Comparison of ENCODE assay signal across 1 cellular context in the genomic region with DNA sequence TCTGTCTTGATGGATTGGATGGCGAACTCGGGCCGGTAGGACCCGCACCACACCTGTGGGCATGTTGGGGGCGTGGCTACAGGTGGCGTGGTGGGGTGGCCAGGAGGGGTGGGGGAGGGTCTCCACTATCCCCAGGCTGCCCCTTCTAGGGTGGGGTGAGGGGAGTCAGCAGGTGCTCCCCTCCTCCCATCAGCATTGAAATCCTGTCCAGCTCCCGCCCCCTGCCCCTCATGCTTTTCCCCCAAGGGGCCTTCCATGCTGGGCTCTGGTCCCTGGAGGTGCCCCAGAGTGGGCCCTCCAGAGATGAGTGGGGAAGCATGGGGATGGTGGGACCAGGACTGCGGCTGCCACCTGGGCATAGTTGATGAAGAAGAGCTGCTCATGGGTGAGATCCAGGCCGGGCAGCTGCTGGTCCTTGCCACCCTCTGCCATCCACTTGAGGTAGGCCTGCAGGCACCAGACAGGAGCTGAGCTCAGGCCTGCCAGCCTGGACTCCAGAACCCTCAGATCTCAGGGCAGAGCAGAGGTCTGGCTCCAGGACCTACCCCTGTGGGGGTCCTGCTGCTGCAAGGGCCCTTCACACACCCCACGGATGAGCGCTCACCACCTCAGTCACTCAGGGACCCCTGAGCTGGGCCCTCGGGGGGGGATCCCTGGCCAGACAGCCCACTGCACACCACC.
TF ChIP-seq lines count a peak whose summit lies in the region.

No MANE protein-coding gene starts in this region.

TF ChIP-seq in SK-N-SH treated with all-trans-retinoic acid at 6 μM for 48 hours, 23 proteins besides CTCF, POLR2A, EP300 and RAD21 (continued from another document):
- TF ChIP-seq, protein P1, sequence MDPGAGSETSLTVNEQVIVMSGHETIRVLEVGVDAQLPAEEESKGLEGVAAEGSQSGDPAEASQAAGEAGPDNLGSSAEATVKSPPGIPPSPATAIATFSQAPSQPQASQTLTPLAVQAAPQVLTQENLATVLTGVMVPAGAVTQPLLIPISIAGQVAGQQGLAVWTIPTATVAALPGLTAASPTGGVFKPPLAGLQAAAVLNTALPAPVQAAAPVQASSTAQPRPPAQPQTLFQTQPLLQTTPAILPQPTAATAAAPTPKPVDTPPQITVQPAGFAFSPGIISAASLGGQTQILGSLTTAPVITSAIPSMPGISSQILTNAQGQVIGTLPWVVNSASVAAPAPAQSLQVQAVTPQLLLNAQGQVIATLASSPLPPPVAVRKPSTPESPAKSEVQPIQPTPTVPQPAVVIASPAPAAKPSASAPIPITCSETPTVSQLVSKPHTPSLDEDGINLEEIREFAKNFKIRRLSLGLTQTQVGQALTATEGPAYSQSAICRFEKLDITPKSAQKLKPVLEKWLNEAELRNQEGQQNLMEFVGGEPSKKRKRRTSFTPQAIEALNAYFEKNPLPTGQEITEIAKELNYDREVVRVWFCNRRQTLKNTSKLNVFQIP (CRISPR knock-in tag; IDR thresholded peaks at IDR 0.05; ENCODE audit: borderline replicate concordance, low read depth): no peak
- TF ChIP-seq ESRRG (CRISPR knock-in tag; IDR thresholded peaks at IDR 0.05): no peak
- no peak for TF ChIP-seq ISL1 (CRISPR knock-in tag; IDR thresholded peaks at IDR 0.05)
- TF ChIP-seq ZNF565 (CRISPR knock-in tag; conservative IDR thresholded peaks at IDR 0.05; ENCODE audit: low read depth): no peak
- no peak for TF ChIP-seq ZFP3 (CRISPR knock-in tag; IDR thresholded peaks at IDR 0.05)
- TF ChIP-seq TOX (CRISPR knock-in tag; IDR thresholded peaks at IDR 0.05; ENCODE audit: borderline replicate concordance): no peak
TF ChIP-seq in SK-N-SH treated with all-trans-retinoic acid at 6 μM for 48 hours: peak in this region for 0.
